In the genomic region with DNA sequence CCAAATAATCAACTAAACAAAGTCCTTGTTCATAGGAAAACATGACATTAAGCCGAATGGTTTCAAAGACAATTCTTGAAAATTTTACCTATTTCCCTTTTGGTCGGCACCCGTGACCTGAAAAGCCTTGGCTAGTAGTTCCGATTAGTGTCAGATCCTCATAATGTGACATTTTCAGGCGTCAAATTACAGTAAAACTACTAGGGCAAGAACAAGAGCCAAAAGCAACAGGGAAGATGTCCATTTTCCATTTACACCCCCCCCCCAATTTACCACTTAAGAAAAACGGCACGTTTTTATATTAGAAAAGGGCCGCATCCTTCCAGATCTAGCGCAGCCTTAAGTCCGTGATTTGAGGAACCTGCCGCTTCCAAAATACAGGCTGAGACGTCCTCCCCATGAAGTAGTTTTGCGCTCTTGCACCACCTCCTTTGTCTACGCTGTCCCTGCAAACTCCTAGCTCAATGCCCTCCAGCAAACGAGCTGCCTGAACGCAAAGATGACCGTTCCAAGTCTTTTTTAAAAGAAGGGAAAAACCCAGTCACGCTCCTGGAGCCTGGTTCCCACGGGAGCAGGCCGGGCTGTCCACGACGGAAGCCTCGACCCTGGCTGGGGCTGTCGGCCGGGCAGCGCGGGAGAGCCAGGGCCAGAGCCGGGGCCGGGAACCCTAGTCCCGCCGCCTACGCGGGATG, we compare ENCODE assay signal across 8 cellular contexts. TPM values are rescaled to one million over a fixed set of nuclear protein-coding genes. Genes with fewer than 3 reads are reported as not detected.
DNase-seq lines count a peak whose midpoint lies in the region; ATAC-seq, FAIRE-seq and TF ChIP-seq lines count a peak whose summit lies in the region.

No MANE protein-coding gene starts in this region.

- H3K9me3 ChIP-seq in SJSA1 (replicated peaks) (peaks cover 20% of the 10 kb centered on the region), keratinocyte (ENCODE audit: control insufficient read depth, low read depth, low read length) (peaks cover 4% of the 10 kb centered on the region)

- H3K27me3 ChIP-seq in SJSA1 (replicated peaks) = peaks cover 35% of the 10 kb centered on the region
- peaks cover 13% of the 10 kb centered on the region for H3K27me3 ChIP-seq in keratinocyte (ENCODE audit: control insufficient read depth, extremely low read depth, insufficient read depth, low read length)

- H3K9me1 ChIP-seq in keratinocyte (ENCODE audit: control insufficient read depth, extremely low read depth, insufficient read depth, low read length) = no peaks in the 10 kb centered on the region

- H3K27ac ChIP-seq in SJSA1 = no peak overlapping the region
- peak overlapping the region; percentile 43 for H3K27ac ChIP-seq in keratinocyte (ENCODE audit: control insufficient read depth, insufficient read depth, low read length)
- peak overlapping the region; percentile 51 to 98 (median 92) for H3K27ac ChIP-seq in skin epidermis

- peak; percentile 27 for ATAC-seq in HG02884 (IDR thresholded peaks at IDR 0.05; ENCODE audit: unreplicated experiment)
- ATAC-seq in GM19397 (IDR thresholded peaks at IDR 0.05; ENCODE audit: unreplicated experiment) = no peak

- H3K4me3 ChIP-seq in SJSA1 (peak overlapping the region; percentile 37), keratinocyte (ENCODE audit: control insufficient read depth in 2 of 3, extremely low read depth in 1 of 3, insufficient read depth in 2 of 3, low read depth in 1 of 3, low read length in 3 of 3) (peak overlapping the region; percentile 66 to 90 (median 81)), skin epidermis (peak overlapping the region; percentile 66 to 94 (median 88))

- H3K9ac ChIP-seq in keratinocyte (ENCODE audit: control insufficient read depth, extremely low read depth, insufficient read depth, low read length) = peak overlapping the region; percentile 79

- FAIRE-seq in keratinocyte (lab: Jason Lieb, UNC) = no peak

- H3K4me1 ChIP-seq in SJSA1 (replicated peaks) (peaks cover 8% of the 10 kb centered on the region), keratinocyte (ENCODE audit: control insufficient read depth, extremely low read depth, insufficient read depth, low read length) (peaks cover 18% of the 10 kb centered on the region)

- dilution Hi-C loops in keratinocyte (cut with MboI; ENCODE audit: extremely low pct_ligation_motif_present, low sequenced_read_pairs) = no loop called here

- peaks cover 19% of the 10 kb centered on the region for H3K79me2 ChIP-seq in keratinocyte (ENCODE audit: control insufficient read depth, insufficient read depth, low read length)

- H4K20me1 ChIP-seq in keratinocyte (ENCODE audit: control insufficient read depth, extremely low read depth, insufficient read depth, low read length) = no peaks in the 10 kb centered on the region

- H2AFZ ChIP-seq in keratinocyte (ENCODE audit: control insufficient read depth, low read length) = peak overlapping the region; percentile 92

- TF ChIP-seq CTCF in keratinocyte (optimal IDR thresholded peaks at IDR 0.05 in 1 of 3, IDR thresholded peaks at IDR 0.05 in 1 of 3, conservative IDR thresholded peaks at IDR 0.05 in 1 of 3; ENCODE audit: extremely low read depth in 1 of 3, insufficient read depth in 2 of 3, low read length in 3 of 3) = no peak

- DNase-seq in D341Med (ENCODE audit: low spot score) (peak; percentile 67), SJSA1 (ENCODE audit: low read depth in 1 of 2, low spot score in 2 of 2) (peak in 1 of 2 experiments; percentile 15), cerebellum (ENCODE audit: low spot score) (peak; percentile 53), keratinocyte (ENCODE audit: low read depth, low spot score) (no peak)
- DNase-seq in stimulated activated CD4-positive, alpha-beta T cell treated with anti-CD3 and anti-CD28 coated beads, Interleukin-4, amount 100 ng/mL, for 24 hours = no peak

- H3K36me3 ChIP-seq in SJSA1 (no peaks in the 10 kb centered on the region), keratinocyte (ENCODE audit: control insufficient read depth in 2 of 2, extremely low read depth in 1 of 2, insufficient read depth in 2 of 2, low read length in 2 of 2) (no peaks in the 10 kb centered on the region)

- peak overlapping the region; percentile 83 for H3K4me2 ChIP-seq in keratinocyte (ENCODE audit: control insufficient read depth, extremely low read depth, insufficient read depth, low read depth, low read length)

RNA-seq across cellular contexts. Expression of a gene that starts 0.7 kb away (rescaled TPM):
- 0.61 TPM in 1 of 2 replicates, not detected in the other for total RNA-seq in SJSA1 (2014; rRNA removed; shearing (Covaris generic))
- 132 TPM for total RNA-seq in cerebellum
- 15.1 to 20.0 TPM (median 17.5 TPM) in 3 replicates for polyA plus RNA-seq in keratinocyte
- polyA plus RNA-seq in keratinocyte (2011; ENCODE audit: low read depth) = 9.3 TPM
- 13.7 and 23.8 TPM in 2 replicates for polyA plus RNA-seq in keratinocyte (2011; cell fraction: cytosol; rRNA removed)
- 12.1 and 12.9 TPM in 2 replicates for polyA plus RNA-seq in keratinocyte (2011; cell fraction: nucleus; rRNA removed)
- 7.4 and 12.0 TPM in 2 replicates for polyA plus RNA-seq in keratinocyte (2012; ENCODE audit: low replicate concordance)
- polyA minus RNA-seq in keratinocyte = 7.6 to 10.0 TPM (median 9.0 TPM) in 3 replicates
- 10.6 TPM for polyA minus RNA-seq in keratinocyte (2011; cell fraction: cytosol; rRNA and poly(A)+ RNA removed)
- 4.1 and 14.0 TPM in 2 replicates for polyA minus RNA-seq in keratinocyte (2011; cell fraction: nucleus; rRNA and poly(A)+ RNA removed)

Comparison
In these comparisons a context has a peak if more than half of its experiments do, and no peak if none do; other contexts are left out.
1. DNase-seq: peak in D341Med (single experiment) and cerebellum (single experiment); none in keratinocyte (single experiment) and stimulated activated CD4-positive, alpha-beta T cell treated with anti-CD3 and anti-CD28 coated beads, Interleukin-4, amount 100 ng/mL, for 24 hours (single experiment).
2. H3K4me3 ChIP-seq: peak in every context shown above with its lines; median percentile 88 in skin epidermis; 81 in keratinocyte; 37 in SJSA1.
3. RNA of a gene that starts 0.7 kb away (total RNA-seq): 132 TPM in cerebellum (single experiment); 0.61 TPM in SJSA1; every median in the first group is over 10 times any median in the second.